Comparison of ENCODE assay signal across 19 cellular contexts in the genomic region with DNA sequence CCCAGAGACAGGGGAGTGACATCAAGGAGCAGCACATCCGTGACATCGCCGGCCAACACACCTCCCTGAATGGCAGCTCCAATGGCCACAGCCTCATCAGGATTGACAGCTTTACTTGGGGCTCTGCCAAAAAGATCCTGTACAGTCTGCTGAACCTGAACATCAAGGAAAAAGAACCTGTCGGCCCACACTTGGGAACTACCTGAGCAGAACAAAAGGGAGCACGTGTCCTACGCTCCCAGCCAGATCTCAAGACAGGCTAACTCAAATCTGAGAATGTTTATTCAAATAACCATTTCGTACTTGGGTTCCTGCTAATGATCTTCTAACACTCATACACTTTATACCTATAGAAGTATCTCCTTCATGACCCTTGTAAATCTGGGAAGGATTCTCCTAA. TPM values are rescaled to one million over a fixed set of nuclear protein-coding genes. Genes with fewer than 3 reads are reported as not detected.
A peak's percentile ranks its signal among the peaks of the same experiment; 100 is the strongest.
DNase-seq lines count a peak whose midpoint lies in the region; ATAC-seq lines count a peak whose summit lies in the region.
"Had no signal": no experiment of that assay in that cellular context is flagged by ENCODE, and none has a peak within 500 bp of the region (broad histone marks: within the 10 kb centered on the region; RNA-seq: fewer than 3 reads in every experiment).

No MANE protein-coding gene starts in this region.

- peaks cover 20% of the 10 kb centered on the region for H3K4me1 Mint-ChIP-seq in stimulated activated naive CD8-positive, alpha-beta T cell treated with anti-CD3 and anti-CD28 coated beads, Interleukin-15, Interleukin-2, amounts not matched to agents 100 ng/mL and 50 ng/mL, for 24 hours (ENCODE audit: low read depth)
- H3K4me1 Mint-ChIP-seq in stimulated activated naive CD8-positive, alpha-beta T cell treated with anti-CD3 and anti-CD28 coated beads, Interleukin-15, amount 100 ng/mL, for 72 hours, result peaks cover 30% of the 10 kb centered on the region
- peaks cover 49 to 66% of the 10 kb centered on the region in 2 donors for H3K4me1 Mint-ChIP-seq in immature natural killer cell

- DNase-seq in SIG-M5 treated with dmso at 0.1 percent for 504 hours (lab: John Stamatoyannopoulos, UW; ENCODE audit: unreplicated experiment), result peak; percentile 49
- no peak for DNase-seq in SIG-M5 (lab: John Stamatoyannopoulos, UW)
- DNase-seq in stimulated activated naive CD8-positive, alpha-beta T cell treated with anti-CD3 and anti-CD28 coated beads, Interleukin-15, amount 100 ng/mL, for 72 hours, result no peak
- DNase-seq in immature natural killer cell, result no peak
- DNase-seq in ureter (ENCODE audit: low spot score), result peak; percentile 81
- DNase-seq in COLO829 (ENCODE audit: low spot score), result no peak
- DNase-seq: activated CD4-positive, alpha-beta T cell treated with anti-CD3 and anti-CD28 coated beads for 36 hours; body of pancreas; DMS153; IMR-90; NCI-H1694; NCI-H82; pancreas; stimulated activated CD4-positive, alpha-beta T cell treated with anti-CD3 and anti-CD28 coated beads, Interleukin-2, amount 100 ng/mL, for 24 hours; T1000 had no signal

- H3K4me3 Mint-ChIP-seq in stimulated activated naive CD8-positive, alpha-beta T cell treated with anti-CD3 and anti-CD28 coated beads, Interleukin-15, Interleukin-2, amounts not matched to agents 100 ng/mL and 50 ng/mL, for 24 hours, result no peak overlapping the region
- no peak overlapping the region for H3K4me3 Mint-ChIP-seq in stimulated activated naive CD8-positive, alpha-beta T cell treated with anti-CD3 and anti-CD28 coated beads, Interleukin-15, amount 100 ng/mL, for 72 hours
- no peak overlapping the region for H3K4me3 Mint-ChIP-seq in immature natural killer cell
- H3K4me3 Mint-ChIP-seq: activated CD4-positive, alpha-beta T cell treated with anti-CD3 and anti-CD28 coated beads for 36 hours; activated naive CD8-positive, alpha-beta T cell had no signal

- peak overlapping the region; percentile 24 for H3K27ac Mint-ChIP-seq in stimulated activated naive CD8-positive, alpha-beta T cell treated with anti-CD3 and anti-CD28 coated beads, Interleukin-15, Interleukin-2, amounts not matched to agents 100 ng/mL and 50 ng/mL, for 24 hours
- H3K27ac Mint-ChIP-seq in stimulated activated naive CD8-positive, alpha-beta T cell treated with anti-CD3 and anti-CD28 coated beads, Interleukin-15, amount 100 ng/mL, for 72 hours, result peak overlapping the region in 1 of 2 donors; percentile 79
- peak overlapping the region in 5 of 6 donors; percentile 10 to 71 (median 53) for H3K27ac Mint-ChIP-seq in immature natural killer cell
- H3K27ac Mint-ChIP-seq: activated naive CD8-positive, alpha-beta T cell had no signal

- H3K36me3 Mint-ChIP-seq in stimulated activated naive CD8-positive, alpha-beta T cell treated with anti-CD3 and anti-CD28 coated beads, Interleukin-15, Interleukin-2, amounts not matched to agents 100 ng/mL and 50 ng/mL, for 24 hours (ENCODE audit: low read depth), result peaks cover 90% of the 10 kb centered on the region
- H3K36me3 Mint-ChIP-seq in immature natural killer cell, result peaks cover 19 to 73% (median 59%) of the 10 kb centered on the region in 3 donors

- no peak for ATAC-seq in stimulated activated naive CD8-positive, alpha-beta T cell treated with anti-CD3 and anti-CD28 coated beads, Interleukin-15, amount 100 ng/mL, for 72 hours
- ATAC-seq in GM19324 (IDR thresholded peaks at IDR 0.05; ENCODE audit: low FRiP score, unreplicated experiment), result no peak
- ATAC-seq: activated CD4-positive, alpha-beta T cell treated with anti-CD3 and anti-CD28 coated beads for 36 hours; body of pancreas; Panc1 had no signal

- H3K9me3 Mint-ChIP-seq in stimulated activated naive CD8-positive, alpha-beta T cell treated with anti-CD3 and anti-CD28 coated beads, Interleukin-15, Interleukin-2, amounts not matched to agents 100 ng/mL and 50 ng/mL, for 24 hours, result no peaks in the 10 kb centered on the region
- no peaks in the 10 kb centered on the region for H3K9me3 Mint-ChIP-seq in stimulated activated naive CD8-positive, alpha-beta T cell treated with anti-CD3 and anti-CD28 coated beads, Interleukin-15, amount 100 ng/mL, for 72 hours
- H3K9me3 Mint-ChIP-seq in immature natural killer cell, result no peaks in the 10 kb centered on the region

- no peaks in the 10 kb centered on the region for H3K27me3 Mint-ChIP-seq in stimulated activated naive CD8-positive, alpha-beta T cell treated with anti-CD3 and anti-CD28 coated beads, Interleukin-15, Interleukin-2, amounts not matched to agents 100 ng/mL and 50 ng/mL, for 24 hours
- no peaks in the 10 kb centered on the region for H3K27me3 Mint-ChIP-seq in stimulated activated naive CD8-positive, alpha-beta T cell treated with anti-CD3 and anti-CD28 coated beads, Interleukin-15, amount 100 ng/mL, for 72 hours
- H3K27me3 Mint-ChIP-seq in immature natural killer cell (ENCODE audit: low read depth in 3 of 3), result peaks cover 1 to 6% (median 4%) of the 10 kb centered on the region in 3 donors
- H3K27me3 Mint-ChIP-seq: activated CD4-positive, alpha-beta T cell treated with anti-CD3 and anti-CD28 coated beads for 36 hours; activated naive CD8-positive, alpha-beta T cell had no signal

RNA-seq across cellular contexts. Expression of gene HSPA9, which starts 15.3 kb away (rescaled TPM):
- polyA plus RNA-seq in immature natural killer cell, result 100 to 1,000 TPM in 2 of 3 donors, 10 to 100 TPM in 1; 92.8 to 153 (median 145) TPM
- 289 TPM for total RNA-seq in ureter

RNA-seq across cellular contexts. Expression of gene ETF1, which starts 16.9 kb away (rescaled TPM):
- 10 to 100 TPM; 30.0 to 38.2 (median 33.5) TPM for polyA plus RNA-seq in immature natural killer cell
- total RNA-seq in ureter, result 112 TPM

Comparison
In these comparisons a context has a peak if more than half of its experiments do, and no peak if none do; other contexts are left out.
1. DNase-seq: peak in SIG-M5 treated with dmso at 0.1 percent for 504 hours (single experiment) and ureter (single experiment); none in SIG-M5 (single experiment), stimulated activated naive CD8-positive, alpha-beta T cell treated with anti-CD3 and anti-CD28 coated beads, Interleukin-15, amount 100 ng/mL, for 72 hours (0 of 2), immature natural killer cell (0 of 3) and COLO829 (single experiment).